11 cellular contexts compared by ENCODE assay signal in the genomic region with DNA sequence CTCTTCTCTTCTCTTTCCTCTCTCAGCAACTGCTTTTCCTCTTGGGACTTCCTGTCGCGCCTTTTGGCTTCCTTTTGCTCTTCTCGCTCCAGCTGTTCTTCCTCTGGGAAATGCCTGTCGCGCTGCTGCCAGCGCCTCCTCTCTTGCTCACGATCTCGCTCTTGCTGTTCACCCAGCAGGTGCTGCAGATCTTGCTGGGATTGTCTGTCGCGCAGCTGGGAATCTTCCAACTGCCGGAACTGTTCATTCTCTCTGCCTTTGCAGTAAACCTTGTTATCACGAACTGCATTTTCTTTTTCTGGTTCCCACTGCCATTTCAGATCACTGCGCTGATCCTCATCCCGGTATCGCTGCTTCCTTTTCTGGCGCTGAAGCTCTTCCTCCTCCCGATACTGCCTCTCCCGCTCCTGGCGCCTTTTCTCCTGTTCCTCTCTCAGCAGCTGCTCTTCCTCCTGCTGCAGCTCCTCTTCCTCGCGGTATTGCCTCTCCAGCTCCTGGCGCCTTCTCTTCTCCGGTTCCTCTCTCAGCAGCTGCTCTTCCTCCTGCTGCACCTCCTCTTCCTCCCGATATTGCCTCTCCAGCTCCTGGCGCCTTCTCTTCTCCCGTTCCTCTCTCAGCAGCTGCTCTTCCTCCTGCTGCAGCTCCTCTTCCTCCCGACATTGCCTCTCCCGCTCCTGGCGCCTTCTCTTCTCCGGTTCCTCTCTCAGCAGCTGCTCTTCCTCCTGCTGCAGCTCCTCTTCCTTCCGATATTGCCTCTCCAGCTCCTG. TPM values are rescaled to one million over a fixed set of nuclear protein-coding genes. Genes with fewer than 3 reads are reported as not detected.
DNase-seq lines count a peak whose midpoint lies in the region; ATAC-seq and TF ChIP-seq lines count a peak whose summit lies in the region.
"Had no signal": no experiment of that assay in that cellular context is flagged by ENCODE, and none has a peak within 500 bp of the region (broad histone marks: within the 10 kb centered on the region; RNA-seq: fewer than 3 reads in every experiment).

No MANE protein-coding gene starts in this region.

- H3K27ac ChIP-seq in brain microvascular endothelial cell: no peak overlapping the region
- H3K27ac ChIP-seq: right lobe of liver had no signal

- H3K36me3 Mint-ChIP-seq in activated T-helper 1 cell treated with anti-CD3 and anti-CD28 coated beads, Interleukin-12 subunit alpha, Interleukin-12 subunit beta, Interleukin-2, Interleukin-4 antibody, amounts not matched to agents 30 ng/mL and 10 ng/mL and 1 ng/mL, durations not matched to agents 14 hours and 24 hours and 36 hours (ENCODE audit: low read depth): peaks cover 7% of the 10 kb centered on the region

- in situ Hi-C loops in brain microvascular endothelial cell (cut with HindIII; ENCODE audit: low pct_ligation_motif_present, low sequenced_read_pairs): no loop called here

- peaks cover 12% of the 10 kb centered on the region for H3K4me1 Mint-ChIP-seq in activated T-helper 1 cell treated with anti-CD3 and anti-CD28 coated beads, Interleukin-12 subunit alpha, Interleukin-12 subunit beta, Interleukin-2, Interleukin-4 antibody, amounts not matched to agents 30 ng/mL and 10 ng/mL and 1 ng/mL, durations not matched to agents 14 hours and 24 hours and 36 hours (ENCODE audit: low read depth)

- peak overlapping the region; percentile 47 for H3K4me3 ChIP-seq in brain microvascular endothelial cell (ENCODE audit: low read depth, low read length)

- H3K9me3 Mint-ChIP-seq in activated T-helper 1 cell treated with anti-CD3 and anti-CD28 coated beads, Interleukin-12 subunit alpha, Interleukin-12 subunit beta, Interleukin-2, Interleukin-4 antibody, amounts not matched to agents 30 ng/mL and 10 ng/mL and 1 ng/mL, durations not matched to agents 14 hours and 24 hours and 36 hours: peaks cover 4% of the 10 kb centered on the region

- H3K27ac Mint-ChIP-seq in activated T-helper 1 cell treated with anti-CD3 and anti-CD28 coated beads, Interleukin-12 subunit alpha, Interleukin-12 subunit beta, Interleukin-2, Interleukin-4 antibody, amounts not matched to agents 30 ng/mL and 10 ng/mL and 1 ng/mL, durations not matched to agents 14 hours and 24 hours and 36 hours: no peak overlapping the region

- intact Hi-C loops in activated T-helper 1 cell treated with anti-CD3 and anti-CD28 coated beads, Interleukin-12 subunit alpha, Interleukin-12 subunit beta, Interleukin-2, Interleukin-4 antibody, amounts not matched to agents 30 ng/mL and 10 ng/mL and 1 ng/mL, durations not matched to agents 14 hours and 24 hours and 36 hours (cut with micrococcal nuclease): no loop called here

- no peak for TF ChIP-seq CTCF in brain microvascular endothelial cell (IDR thresholded peaks at IDR 0.05; ENCODE audit: low read depth, low read length, missing control alignments)

- ATAC-seq in GM21360 (IDR thresholded peaks at IDR 0.05; ENCODE audit: unreplicated experiment): no peak

- H3K36me3 ChIP-seq in brain microvascular endothelial cell (replicated peaks): no peaks in the 10 kb centered on the region
- H3K36me3 ChIP-seq: right lobe of liver had no signal

- peaks cover 66% of the 10 kb centered on the region for H3K27me3 ChIP-seq in brain microvascular endothelial cell (replicated peaks)

- DNase-seq in stimulated activated CD4-positive, alpha-beta T cell treated with anti-CD3 and anti-CD28 coated beads, Interleukin-15, amount 100 ng/mL, for 24 hours: peak; percentile 8
- DNase-seq in stimulated activated CD4-positive, alpha-beta T cell treated with anti-CD3 and anti-CD28 coated beads, Interleukin-1b, Interleukin-23, amount 100 ng/mL, for 48 hours: no peak
- DNase-seq in brain microvascular endothelial cell: no peak
- DNase-seq in left kidney (ENCODE audit: low read depth, low spot score): peak; percentile 22
- no peak for DNase-seq in CD1c-positive myeloid dendritic cell (ENCODE audit: extremely low spot score)
- no peak for DNase-seq in activated T-helper 1 cell treated with anti-CD3 and anti-CD28 coated beads, Interleukin-12 subunit alpha, Interleukin-12 subunit beta, Interleukin-2, Interleukin-4 antibody, amounts not matched to agents 30 ng/mL and 10 ng/mL and 1 ng/mL, durations not matched to agents 14 hours and 24 hours and 36 hours (ENCODE audit: low spot score)
- DNase-seq in activated T-cell treated with anti-CD3 and anti-CD28 coated beads for 4 hours: no peak
- DNase-seq: DMS153; right lobe of liver; stimulated activated naive CD8-positive, alpha-beta T cell treated with anti-CD3 and anti-CD28 coated beads, Interleukin-15, Interleukin-2, amounts not matched to agents 100 U/mL and 50 U/mL, for 24 hours had no signal

- H3K4me3 Mint-ChIP-seq in activated T-helper 1 cell treated with anti-CD3 and anti-CD28 coated beads, Interleukin-12 subunit alpha, Interleukin-12 subunit beta, Interleukin-2, Interleukin-4 antibody, amounts not matched to agents 30 ng/mL and 10 ng/mL and 1 ng/mL, durations not matched to agents 14 hours and 24 hours and 36 hours: no peak overlapping the region

- peaks cover 36% of the 10 kb centered on the region for H3K27me3 Mint-ChIP-seq in activated T-helper 1 cell treated with anti-CD3 and anti-CD28 coated beads, Interleukin-12 subunit alpha, Interleukin-12 subunit beta, Interleukin-2, Interleukin-4 antibody, amounts not matched to agents 30 ng/mL and 10 ng/mL and 1 ng/mL, durations not matched to agents 14 hours and 24 hours and 36 hours (ENCODE audit: insufficient read depth)

RNA-seq across cellular contexts. Expression of a gene that starts 5.8 kb away (rescaled TPM):
- total RNA-seq in activated T-helper 1 cell treated with anti-CD3 and anti-CD28 coated beads, Interleukin-12 subunit alpha, Interleukin-12 subunit beta, Interleukin-2, Interleukin-4 antibody, amounts not matched to agents 30 ng/mL and 10 ng/mL and 1 ng/mL, durations not matched to agents 14 hours and 24 hours and 36 hours: not detected in 2 replicates

RNA-seq across cellular contexts. Expression of a gene that starts 20.6 kb away (rescaled TPM):
- total RNA-seq in activated T-helper 1 cell treated with anti-CD3 and anti-CD28 coated beads, Interleukin-12 subunit alpha, Interleukin-12 subunit beta, Interleukin-2, Interleukin-4 antibody, amounts not matched to agents 30 ng/mL and 10 ng/mL and 1 ng/mL, durations not matched to agents 14 hours and 24 hours and 36 hours: not detected in 2 replicates
- total RNA-seq: right lobe of liver had no signal

RNA-seq across cellular contexts. Expression of a gene that starts 49.6 kb away (rescaled TPM):
- total RNA-seq in activated T-helper 1 cell treated with anti-CD3 and anti-CD28 coated beads, Interleukin-12 subunit alpha, Interleukin-12 subunit beta, Interleukin-2, Interleukin-4 antibody, amounts not matched to agents 30 ng/mL and 10 ng/mL and 1 ng/mL, durations not matched to agents 14 hours and 24 hours and 36 hours: not detected in 2 replicates
- total RNA-seq: right lobe of liver had no signal

Comparison
In these comparisons a context has a peak if more than half of its experiments do, and no peak if none do; other contexts are left out.
1. DNase-seq: peak in stimulated activated CD4-positive, alpha-beta T cell treated with anti-CD3 and anti-CD28 coated beads, Interleukin-15, amount 100 ng/mL, for 24 hours (single experiment) and left kidney (single experiment); none in stimulated activated CD4-positive, alpha-beta T cell treated with anti-CD3 and anti-CD28 coated beads, Interleukin-1b, Interleukin-23, amount 100 ng/mL, for 48 hours (single experiment), brain microvascular endothelial cell (single experiment), CD1c-positive myeloid dendritic cell (single experiment), activated T-helper 1 cell treated with anti-CD3 and anti-CD28 coated beads, Interleukin-12 subunit alpha, Interleukin-12 subunit beta, Interleukin-2, Interleukin-4 antibody, amounts not matched to agents 30 ng/mL and 10 ng/mL and 1 ng/mL, durations not matched to agents 14 hours and 24 hours and 36 hours (single experiment) and activated T-cell treated with anti-CD3 and anti-CD28 coated beads for 4 hours (single experiment).